ENCODE assay signal across 16 cellular contexts in the genomic region with DNA sequence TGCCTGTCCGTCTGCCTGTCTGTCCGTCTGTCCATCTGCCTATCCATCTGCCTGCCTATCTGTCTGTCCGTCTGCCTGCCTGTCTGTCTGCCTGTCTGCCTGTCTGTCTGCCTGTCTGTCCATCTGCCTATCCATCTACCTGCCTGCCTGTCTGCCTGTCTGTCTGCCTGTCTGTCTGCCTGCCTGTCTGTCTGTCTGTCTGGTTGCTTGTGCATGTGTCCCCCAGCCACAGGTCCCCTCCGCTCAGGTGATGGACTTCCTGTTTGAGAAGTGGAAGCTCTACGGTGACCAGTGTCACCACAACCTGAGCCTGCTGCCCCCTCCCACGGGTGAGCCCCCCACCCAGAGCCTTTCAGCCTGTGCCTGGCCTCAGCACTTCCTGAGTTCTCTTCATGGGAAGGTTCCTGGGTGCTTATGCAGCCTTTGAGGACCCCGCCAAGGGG. TPM values are rescaled to one million over a fixed set of nuclear protein-coding genes. Genes with fewer than 3 reads are reported as not detected.
A peak's percentile ranks its signal among the peaks of the same experiment; 100 is the strongest.
DNase-seq lines count a peak whose midpoint lies in the region; ATAC-seq and TF ChIP-seq lines count a peak whose summit lies in the region.
"Had no signal": no experiment of that assay in that cellular context is flagged by ENCODE, and none has a peak within 500 bp of the region (broad histone marks: within the 10 kb centered on the region; RNA-seq: fewer than 3 reads in every experiment).

No MANE protein-coding gene starts in this region.

- H4K20me1 ChIP-seq in MM.1S (ENCODE audit: insufficient read depth, low read length) = no peaks in the 10 kb centered on the region

- no peaks in the 10 kb centered on the region for H3K9me2 ChIP-seq in MM.1S (replicated peaks; ENCODE audit: insufficient read depth, low read length)

- H3K36me3 ChIP-seq in RWPE2 (ENCODE audit: low read depth) (no peaks in the 10 kb centered on the region), MM.1S (replicated peaks; ENCODE audit: insufficient read depth, low read length) (no peaks in the 10 kb centered on the region)
- H3K36me3 ChIP-seq: BLaER1 treated with 17β-estradiol and CSF1 and Interleukin-3, amounts not matched to agents 10 nM and 100 nM had no signal

- intact Hi-C loops in posterior cingulate gyrus (cut with DNase I) = no loop called here

- TF ChIP-seq CTCF in RWPE2 (IDR thresholded peaks at IDR 0.05; ENCODE audit: poor library complexity, severe bottlenecking) (no peak), endothelial cell (IDR thresholded peaks at IDR 0.05; ENCODE audit: unreplicated experiment) (no peak), progenitor cell of endocrine pancreas (IDR thresholded peaks at IDR 0.05; ENCODE audit: unreplicated experiment) (no peak), MM.1S (IDR thresholded peaks at IDR 0.05; ENCODE audit: low read length) (no peak)

- no peaks in the 10 kb centered on the region for H3K79me2 ChIP-seq in MM.1S (ENCODE audit: low read length)

- H3K4me1 ChIP-seq in RWPE2 (ENCODE audit: insufficient read depth, poor library complexity, severe bottlenecking) = no peaks in the 10 kb centered on the region
- no peaks in the 10 kb centered on the region for H3K4me1 ChIP-seq in MM.1S (ENCODE audit: low read length)

- no peak overlapping the region for H2AFZ ChIP-seq in MM.1S (ENCODE audit: low read length)
- H2AFZ ChIP-seq: GM23248 had no signal

- peaks cover 40% of the 10 kb centered on the region for H3K27me3 ChIP-seq in RWPE2 (ENCODE audit: insufficient read depth, poor library complexity, severe bottlenecking)
- peaks cover 96% of the 10 kb centered on the region for H3K27me3 ChIP-seq in MM.1S (replicated peaks; ENCODE audit: insufficient read depth, low read length)

- no peaks in the 10 kb centered on the region for H3K9me3 Mint-ChIP-seq in activated naive CD8-positive, alpha-beta T cell treated with anti-CD3 and anti-CD28 coated beads, Interleukin-2, amount 10 ng/mL, durations not matched to agents 7 days and 5 days
- H3K9me3 Mint-ChIP-seq in activated naive CD8-positive, alpha-beta T cell treated with anti-CD3 and anti-CD28 coated beads for 36 hours = no peaks in the 10 kb centered on the region
- H3K9me3 Mint-ChIP-seq in endothelial cell (ENCODE audit: unreplicated experiment) = no peaks in the 10 kb centered on the region
- H3K9me3 Mint-ChIP-seq in progenitor cell of endocrine pancreas (ENCODE audit: low read depth) = no peaks in the 10 kb centered on the region
- H3K9me3 Mint-ChIP-seq: CD4-positive, CD25-positive, alpha-beta regulatory T cell; H9 had no signal

- H3K4me3 Mint-ChIP-seq in activated naive CD8-positive, alpha-beta T cell treated with anti-CD3 and anti-CD28 coated beads, Interleukin-2, amount 10 ng/mL, durations not matched to agents 7 days and 5 days = no peak overlapping the region
- H3K4me3 Mint-ChIP-seq in activated naive CD8-positive, alpha-beta T cell treated with anti-CD3 and anti-CD28 coated beads for 36 hours = no peak overlapping the region
- peak overlapping the region; percentile 56 for H3K4me3 Mint-ChIP-seq in endothelial cell (ENCODE audit: unreplicated experiment)
- no peak overlapping the region for H3K4me3 Mint-ChIP-seq in progenitor cell of endocrine pancreas (ENCODE audit: low read depth)
- H3K4me3 Mint-ChIP-seq: CD4-positive, CD25-positive, alpha-beta regulatory T cell had no signal

- POLR2A ChIA-PET in activated naive CD8-positive, alpha-beta T cell treated with anti-CD3 and anti-CD28 coated beads, Interleukin-2, amount 10 ng/mL, durations not matched to agents 7 days and 5 days (lab: Charles Lee) = no interaction called here

- no peak overlapping the region for H3K4me3 ChIP-seq in RWPE2 (ENCODE audit: severe bottlenecking)
- H3K4me3 ChIP-seq in MM.1S (ENCODE audit: low read length) = no peak overlapping the region
- H3K4me3 ChIP-seq: BLaER1 treated with 17β-estradiol and CSF1 and Interleukin-3, amounts not matched to agents 10 nM and 100 nM; GM23248 had no signal

- no peak overlapping the region for H3K4me2 ChIP-seq in MM.1S (ENCODE audit: low read depth, low read length)

- peak overlapping the region; percentile 32 for H3K27ac Mint-ChIP-seq in activated naive CD8-positive, alpha-beta T cell treated with anti-CD3 and anti-CD28 coated beads, Interleukin-2, amount 10 ng/mL, durations not matched to agents 7 days and 5 days
- H3K27ac Mint-ChIP-seq in activated naive CD8-positive, alpha-beta T cell treated with anti-CD3 and anti-CD28 coated beads for 36 hours = no peak overlapping the region
- peak overlapping the region; percentile 80 for H3K27ac Mint-ChIP-seq in endothelial cell (ENCODE audit: unreplicated experiment)
- H3K27ac Mint-ChIP-seq in progenitor cell of endocrine pancreas = peak overlapping the region; percentile 41
- H3K27ac Mint-ChIP-seq: H9 had no signal

- H3K9me3 ChIP-seq in RWPE2 (ENCODE audit: severe bottlenecking) (no peaks in the 10 kb centered on the region), MM.1S (replicated peaks; ENCODE audit: insufficient read depth, low read length) (no peaks in the 10 kb centered on the region)
- H3K9me3 ChIP-seq: BLaER1 treated with 17β-estradiol and CSF1 and Interleukin-3, amounts not matched to agents 10 nM and 100 nM had no signal

- no peak overlapping the region for H3K9ac ChIP-seq in MM.1S (ENCODE audit: low read length)
- H3K9ac ChIP-seq: GM23248 had no signal

- H3K4me1 Mint-ChIP-seq in activated naive CD8-positive, alpha-beta T cell treated with anti-CD3 and anti-CD28 coated beads, Interleukin-2, amount 10 ng/mL, durations not matched to agents 7 days and 5 days = no peaks in the 10 kb centered on the region
- H3K4me1 Mint-ChIP-seq in activated naive CD8-positive, alpha-beta T cell treated with anti-CD3 and anti-CD28 coated beads for 36 hours = no peaks in the 10 kb centered on the region
- H3K4me1 Mint-ChIP-seq in endothelial cell (ENCODE audit: unreplicated experiment) (no peaks in the 10 kb centered on the region), progenitor cell of endocrine pancreas (ENCODE audit: low read depth) (no peaks in the 10 kb centered on the region)
- H3K4me1 Mint-ChIP-seq: CD4-positive, CD25-positive, alpha-beta regulatory T cell had no signal

- no peaks in the 10 kb centered on the region for H3F3A ChIP-seq in MM.1S (ENCODE audit: insufficient read depth, low read length)

- DNase-seq in activated naive CD8-positive, alpha-beta T cell treated with anti-CD3 and anti-CD28 coated beads, Interleukin-2, amount 10 ng/mL, durations not matched to agents 7 days and 5 days = no peak
- DNase-seq in activated naive CD8-positive, alpha-beta T cell treated with anti-CD3 and anti-CD28 coated beads for 36 hours = no peak
- DNase-seq in RWPE2 (ENCODE audit: low spot score) (peak; percentile 57), endothelial cell (ENCODE audit: low spot score) (no peak), progenitor cell of endocrine pancreas (ENCODE audit: low spot score, unreplicated experiment) (no peak), posterior cingulate gyrus (no peak), MM.1S (no peak)
- DNase-seq: AML-193; CD4-positive, CD25-positive, alpha-beta regulatory T cell; GM23248; H9 had no signal

- H3K27ac ChIP-seq in RWPE2 (ENCODE audit: poor library complexity, severe bottlenecking) (no peak overlapping the region), MM.1S (ENCODE audit: low read length) (no peak overlapping the region)
- H3K27ac ChIP-seq: 22Rv1; BLaER1 treated with 17β-estradiol and CSF1 and Interleukin-3, amounts not matched to agents 10 nM and 100 nM; GM23248; HL-60 had no signal

- no peak for ATAC-seq in activated naive CD8-positive, alpha-beta T cell treated with anti-CD3 and anti-CD28 coated beads, Interleukin-2, amount 10 ng/mL, durations not matched to agents 7 days and 5 days (ENCODE audit: low read depth)
- no peak for ATAC-seq in RWPE2 (ENCODE audit: low read depth)
- ATAC-seq in esophagus mucosa = no peak

- peaks cover 18% of the 10 kb centered on the region for H3K27me3 Mint-ChIP-seq in activated naive CD8-positive, alpha-beta T cell treated with anti-CD3 and anti-CD28 coated beads, Interleukin-2, amount 10 ng/mL, durations not matched to agents 7 days and 5 days
- peaks cover 40% of the 10 kb centered on the region for H3K27me3 Mint-ChIP-seq in activated naive CD8-positive, alpha-beta T cell treated with anti-CD3 and anti-CD28 coated beads for 36 hours
- H3K27me3 Mint-ChIP-seq in endothelial cell (ENCODE audit: unreplicated experiment) (peaks cover 11% of the 10 kb centered on the region), progenitor cell of endocrine pancreas (peaks cover 32% of the 10 kb centered on the region)

- H3K36me3 Mint-ChIP-seq in activated naive CD8-positive, alpha-beta T cell treated with anti-CD3 and anti-CD28 coated beads, Interleukin-2, amount 10 ng/mL, durations not matched to agents 7 days and 5 days = no peaks in the 10 kb centered on the region
- no peaks in the 10 kb centered on the region for H3K36me3 Mint-ChIP-seq in activated naive CD8-positive, alpha-beta T cell treated with anti-CD3 and anti-CD28 coated beads for 36 hours
- H3K36me3 Mint-ChIP-seq in endothelial cell (ENCODE audit: low read depth, unreplicated experiment) (peaks cover 8% of the 10 kb centered on the region), progenitor cell of endocrine pancreas (ENCODE audit: insufficient read depth) (no peaks in the 10 kb centered on the region)
- H3K36me3 Mint-ChIP-seq: CD4-positive, CD25-positive, alpha-beta regulatory T cell had no signal

RNA-seq across cellular contexts. Expression of a gene that starts 5.6 kb away (rescaled TPM):
- total RNA-seq in activated naive CD8-positive, alpha-beta T cell treated with anti-CD3 and anti-CD28 coated beads, Interleukin-2, amount 10 ng/mL, durations not matched to agents 7 days and 5 days = not detected
- not detected for total RNA-seq in activated naive CD8-positive, alpha-beta T cell treated with anti-CD3 and anti-CD28 coated beads for 36 hours
- total RNA-seq in endothelial cell (ENCODE audit: unreplicated experiment) (not detected), progenitor cell of endocrine pancreas (2.1 and 2.2 TPM in 2 replicates), esophagus mucosa (0.08 TPM)
- total RNA-seq: CD4-positive, CD25-positive, alpha-beta regulatory T cell; Daoy; GM23248 had no signal

RNA-seq across cellular contexts. Expression of a gene that starts 23.5 kb away (rescaled TPM):
- 10 to 100 TPM; 56.5 to 58.3 TPM for total RNA-seq in activated naive CD8-positive, alpha-beta T cell treated with anti-CD3 and anti-CD28 coated beads, Interleukin-2, amount 10 ng/mL, durations not matched to agents 7 days and 5 days
- 10 to 100 TPM; 45.4 to 48.4 TPM for total RNA-seq in activated naive CD8-positive, alpha-beta T cell treated with anti-CD3 and anti-CD28 coated beads for 36 hours
- total RNA-seq in endothelial cell (ENCODE audit: unreplicated experiment) (190 TPM), progenitor cell of endocrine pancreas (138 and 157 TPM in 2 replicates), esophagus mucosa (18.7 TPM)

RNA-seq across cellular contexts. Expression of a gene that starts 25.3 kb away (rescaled TPM):
- not detected for total RNA-seq in activated naive CD8-positive, alpha-beta T cell treated with anti-CD3 and anti-CD28 coated beads, Interleukin-2, amount 10 ng/mL, durations not matched to agents 7 days and 5 days
- total RNA-seq in activated naive CD8-positive, alpha-beta T cell treated with anti-CD3 and anti-CD28 coated beads for 36 hours = not detected
- total RNA-seq in endothelial cell (ENCODE audit: unreplicated experiment) = not detected
- not detected in 2 replicates for total RNA-seq in progenitor cell of endocrine pancreas
- 0.24 TPM for total RNA-seq in esophagus mucosa
- total RNA-seq: CD4-positive, CD25-positive, alpha-beta regulatory T cell; Daoy; GM23248 had no signal

RNA-seq across cellular contexts. Expression of a gene that starts 50.8 kb away (rescaled TPM):
- total RNA-seq in activated naive CD8-positive, alpha-beta T cell treated with anti-CD3 and anti-CD28 coated beads, Interleukin-2, amount 10 ng/mL, durations not matched to agents 7 days and 5 days = 100 to 1,000 TPM; 319 to 347 TPM
- total RNA-seq in activated naive CD8-positive, alpha-beta T cell treated with anti-CD3 and anti-CD28 coated beads for 36 hours = 100 to 1,000 TPM; 395 to 405 TPM
- total RNA-seq in endothelial cell (ENCODE audit: unreplicated experiment) (678 TPM), progenitor cell of endocrine pancreas (467 and 484 TPM in 2 replicates), esophagus mucosa (812 TPM)
